26 cellular contexts compared by ENCODE assay signal in genomic region chr3:78277220-78277619, GRCh38.
DNase-seq lines count a peak whose midpoint lies in the region; ATAC-seq, FAIRE-seq and TF ChIP-seq lines count a peak whose summit lies in the region.
"Had no signal": no experiment of that assay in that cellular context is flagged by ENCODE, and none has a peak within 500 bp of the region (broad histone marks: within the 10 kb centered on the region; RNA-seq: fewer than 3 reads in every experiment).

No MANE protein-coding gene starts in this region.

- DNase-seq in DMS114 treated with DMSO at 0.1 percent for 48 hours (lab: John Stamatoyannopoulos, UW; ENCODE audit: unreplicated experiment), result no peak
- no peak for DNase-seq in pancreas
- DNase-seq in HPDE6-E6E7 (ENCODE audit: extremely low spot score), result no peak
- DNase-seq: activated CD4-positive, alpha-beta T cell treated with anti-CD3 and anti-CD28 coated beads, Interleukin-2, amount 10 ng/mL, durations not matched to agents 24 days and 14 days; activated naive CD4-positive, alpha-beta T cell treated with Interleukin-2 at 50 U/mL for 16 hours; activated T-cell treated with anti-CD3 and anti-CD28 coated beads, Interleukin-2, amount 50 U/mL, for 72 hours; amniotic stem cell; colonic mucosa; foreskin melanocyte; mesenchymal stem cell; NCI-H2081; NCI-H226; NCI-H774; psoas muscle; SK-N-SH; stimulated activated naive CD8-positive, alpha-beta T cell treated with anti-CD3 and anti-CD28 coated beads, Interleukin-15, amount 100 ng/mL, for 72 hours; T-helper 17 cell; tibial artery had no signal

- ATAC-seq in GM21360 (IDR thresholded peaks at IDR 0.05; ENCODE audit: unreplicated experiment) (peak; percentile 68), HG02938 (IDR thresholded peaks at IDR 0.05; ENCODE audit: unreplicated experiment) (peak; percentile 83), HG03575 (IDR thresholded peaks at IDR 0.05; ENCODE audit: extremely low read depth, insufficient number of reproducible peaks, low FRiP score, unreplicated experiment) (peak; percentile 43), pancreas (no peak), GM21737 (IDR thresholded peaks at IDR 0.05; ENCODE audit: unreplicated experiment) (no peak)
- ATAC-seq: activated T-cell treated with anti-CD3 and anti-CD28 coated beads, Interleukin-2, amount 50 U/mL, for 72 hours; psoas muscle; stimulated activated naive CD8-positive, alpha-beta T cell treated with anti-CD3 and anti-CD28 coated beads, Interleukin-15, amount 100 ng/mL, for 72 hours; T-helper 17 cell had no signal

- WGBS in pancreas, 2 donors, result 84 to 94% methylated on average over 2 of the region's 2 CpGs

- no peak overlapping the region for H3K4me3 ChIP-seq in pancreas
- H3K4me3 ChIP-seq: colonic mucosa, esophagus muscularis mucosa, psoas muscle, tibial artery had no signal

- H3K4me1 ChIP-seq in pancreas, result no peaks in the 10 kb centered on the region
- H3K4me1 ChIP-seq: colonic mucosa, esophagus muscularis mucosa, psoas muscle, tibial artery had no signal

- no peaks in the 10 kb centered on the region for H3K27me3 ChIP-seq in pancreas
- H3K27me3 ChIP-seq: colonic mucosa, esophagus muscularis mucosa, tibial artery had no signal

- TF ChIP-seq CTCF in pancreas (IDR thresholded peaks at IDR 0.05), result no peak

- no peaks in the 10 kb centered on the region for H3K36me3 ChIP-seq in pancreas
- H3K36me3 ChIP-seq: colonic mucosa, esophagus muscularis mucosa, tibial artery had no signal

- intact Hi-C loops in pancreas (cut with DNase I), result no loop called here

- no peaks in the 10 kb centered on the region for H3K9me3 ChIP-seq in pancreas
- H3K9me3 ChIP-seq: colonic mucosa, esophagus muscularis mucosa, psoas muscle, SK-N-SH, tibial artery had no signal

- no peak overlapping the region for H3K27ac ChIP-seq in pancreas
- H3K27ac ChIP-seq: colonic mucosa, esophagus muscularis mucosa, psoas muscle, RWPE1, tibial artery, VCaP had no signal

- FAIRE-seq in pancreas (lab: Jason Lieb, UNC), result no peak
- FAIRE-seq: bronchial epithelial cell had no signal

Comparison
In these comparisons a context has a peak if more than half of its experiments do, and no peak if none do; other contexts are left out.
1. ATAC-seq: peak in GM21360 (single experiment), HG02938 (single experiment) and HG03575 (single experiment); none in pancreas (0 of 4) and GM21737 (single experiment).